Comparison of ENCODE assay signal across 8 cellular contexts in genomic region chr7:33807779-33808482, GRCh38.
DNase-seq lines count a peak whose midpoint lies in the region; ATAC-seq and TF ChIP-seq lines count a peak whose summit lies in the region.

No MANE protein-coding gene starts in this region.

- no peaks in the 10 kb centered on the region for H3K9me3 Mint-ChIP-seq in activated T-cell treated with anti-CD3 and anti-CD28 coated beads, Interleukin-2, amount 50 U/mL, for 72 hours
- H3K9me3 Mint-ChIP-seq in activated T-cell treated with anti-CD3 and anti-CD28 coated beads, Interleukin-2, amount 50 U/mL, for 24 hours, result peaks cover 2% of the 10 kb centered on the region
- peaks cover 0 to 4% (median 0%) of the 10 kb centered on the region in 3 donors for H3K9me3 Mint-ChIP-seq in T-cell

- H3K4me1 Mint-ChIP-seq in activated T-cell treated with anti-CD3 and anti-CD28 coated beads, Interleukin-2, amount 50 U/mL, for 72 hours (ENCODE audit: low read depth), result no peaks in the 10 kb centered on the region
- no peaks in the 10 kb centered on the region for H3K4me1 Mint-ChIP-seq in activated T-cell treated with anti-CD3 and anti-CD28 coated beads, Interleukin-2, amount 50 U/mL, for 24 hours (ENCODE audit: low read depth)
- H3K4me1 Mint-ChIP-seq in T-cell, result no peaks in the 10 kb centered on the region

- CTCF ChIA-PET in T-cell (lab: Charles Lee), result interaction anchor here in 1 of 2 donors (0.7 kb wide), 1 partner anchor 158 kb away, joined by 6 read pairs; no protein-coding TSS in a partner anchor

- H3K36me3 ChIP-seq in left lung, result no peaks in the 10 kb centered on the region

- H3K4me1 ChIP-seq in left lung, result peaks cover 0 to 6% of the 10 kb centered on the region in 2 donors

- POLR2A ChIA-PET in T-cell (lab: Charles Lee), result no interaction called here

- no peaks in the 10 kb centered on the region for H3K27me3 ChIP-seq in left lung

- ATAC-seq in activated T-cell treated with anti-CD3 and anti-CD28 coated beads, Interleukin-2, amount 50 U/mL, for 72 hours (replicated peaks in 1 of 2), result no peak
- ATAC-seq in esophagus mucosa, result peak; percentile 84
- no peak for ATAC-seq in T-cell (replicated peaks in 1 of 4)
- no peak for ATAC-seq in left lung

- no peaks in the 10 kb centered on the region for H3K9me3 ChIP-seq in left lung

- no peak overlapping the region for H3K27ac ChIP-seq in left lung

- no peak for TF ChIP-seq CTCF in left lung (IDR thresholded peaks at IDR 0.05)

- no peak overlapping the region for H3K4me3 ChIP-seq in left lung

- H3K27me3 Mint-ChIP-seq in activated T-cell treated with anti-CD3 and anti-CD28 coated beads, Interleukin-2, amount 50 U/mL, for 72 hours (ENCODE audit: low read depth), result no peaks in the 10 kb centered on the region
- H3K27me3 Mint-ChIP-seq in activated T-cell treated with anti-CD3 and anti-CD28 coated beads, Interleukin-2, amount 50 U/mL, for 24 hours, result no peaks in the 10 kb centered on the region
- H3K27me3 Mint-ChIP-seq in T-cell, result no peaks in the 10 kb centered on the region

- intact Hi-C loops in left lung (cut with DNase I), result no loop called here

- DNase-seq in activated T-cell treated with anti-CD3 and anti-CD28 coated beads, Interleukin-2, amount 50 U/mL, for 72 hours, result peak; percentile 4 to 10
- DNase-seq in activated T-cell treated with anti-CD3 and anti-CD28 coated beads, Interleukin-2, amount 50 U/mL, for 24 hours, result no peak
- DNase-seq in NAMALWA (ENCODE audit: low spot score) (peak; percentile 34), SHP77 treated with DMSO at 0.1 percent for 48 hours (lab: John Stamatoyannopoulos, UW) (no peak), T-cell (no peak), left lung (no peak)
- DNase-seq in stimulated activated CD8-positive, alpha-beta memory T cell treated with anti-CD3 and anti-CD28 coated beads, Interleukin-2, amount 100 ng/mL, for 48 hours (ENCODE audit: low read depth in 2 of 2), result peak; percentile 0 to 2

- no peak overlapping the region for H3K27ac Mint-ChIP-seq in activated T-cell treated with anti-CD3 and anti-CD28 coated beads, Interleukin-2, amount 50 U/mL, for 72 hours
- H3K27ac Mint-ChIP-seq in activated T-cell treated with anti-CD3 and anti-CD28 coated beads, Interleukin-2, amount 50 U/mL, for 24 hours, result no peak overlapping the region
- H3K27ac Mint-ChIP-seq in T-cell, result no peak overlapping the region

- no peak overlapping the region for H3K4me3 Mint-ChIP-seq in activated T-cell treated with anti-CD3 and anti-CD28 coated beads, Interleukin-2, amount 50 U/mL, for 72 hours
- H3K4me3 Mint-ChIP-seq in activated T-cell treated with anti-CD3 and anti-CD28 coated beads, Interleukin-2, amount 50 U/mL, for 24 hours, result no peak overlapping the region
- no peak overlapping the region for H3K4me3 Mint-ChIP-seq in T-cell

- H3K36me3 Mint-ChIP-seq in activated T-cell treated with anti-CD3 and anti-CD28 coated beads, Interleukin-2, amount 50 U/mL, for 72 hours (ENCODE audit: insufficient read depth in 2 of 2), result peaks cover 2 to 3% of the 10 kb centered on the region in 2 donors
- no peaks in the 10 kb centered on the region for H3K36me3 Mint-ChIP-seq in activated T-cell treated with anti-CD3 and anti-CD28 coated beads, Interleukin-2, amount 50 U/mL, for 24 hours (ENCODE audit: low read depth)
- H3K36me3 Mint-ChIP-seq in T-cell, result no peaks in the 10 kb centered on the region

Comparison
In these comparisons a context has a peak if more than half of its experiments do, and no peak if none do; other contexts are left out.
1. DNase-seq: peak in activated T-cell treated with anti-CD3 and anti-CD28 coated beads, Interleukin-2, amount 50 U/mL, for 72 hours (2 of 2), NAMALWA (single experiment) and stimulated activated CD8-positive, alpha-beta memory T cell treated with anti-CD3 and anti-CD28 coated beads, Interleukin-2, amount 100 ng/mL, for 48 hours (2 of 2); none in activated T-cell treated with anti-CD3 and anti-CD28 coated beads, Interleukin-2, amount 50 U/mL, for 24 hours (single experiment), SHP77 treated with DMSO at 0.1 percent for 48 hours (single experiment), T-cell (0 of 34) and left lung (0 of 2).